8 cellular contexts compared by ENCODE assay signal in the genomic region with DNA sequence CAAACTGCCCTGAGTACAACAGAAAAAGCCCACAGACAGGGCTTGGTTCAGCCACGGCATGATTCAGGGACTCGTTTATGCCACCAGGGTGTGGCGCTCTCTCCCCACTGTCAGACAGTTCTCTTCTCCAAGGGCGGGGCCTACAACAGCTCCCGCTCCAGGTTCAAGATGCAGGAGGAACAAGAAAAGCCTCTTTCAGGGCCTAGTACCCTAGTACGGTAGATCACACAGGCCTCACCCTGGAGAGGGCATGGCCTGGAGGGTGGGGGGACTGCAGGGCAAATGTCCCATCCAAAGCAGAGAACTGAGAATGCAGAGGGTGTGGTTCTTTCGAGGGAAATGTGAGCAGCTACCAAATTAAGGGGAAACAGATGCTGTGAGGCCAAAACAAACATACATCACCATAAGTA. TPM values are rescaled to one million over a fixed set of nuclear protein-coding genes. Genes with fewer than 3 reads are reported as not detected.
DNase-seq lines count a peak whose midpoint lies in the region; ATAC-seq and TF ChIP-seq lines count a peak whose summit lies in the region.

No MANE protein-coding gene starts in this region.

- H3K27me3 Mint-ChIP-seq in CD4-positive, CD25-positive, alpha-beta regulatory T cell, result no peaks in the 10 kb centered on the region
- no peaks in the 10 kb centered on the region for H3K27me3 Mint-ChIP-seq in MCF 10A (ENCODE audit: insufficient read depth, unreplicated experiment)

- ATAC-seq in CD4-positive, CD25-positive, alpha-beta regulatory T cell (ENCODE audit: low read depth in 2 of 2), result peak; percentile 39 to 64
- ATAC-seq in stimulated activated naive CD8-positive, alpha-beta T cell treated with anti-CD3 and anti-CD28 coated beads, Interleukin-15, Interleukin-2, amounts not matched to agents 100 U/mL and 50 U/mL, for 24 hours, result peak; percentile 70
- no peak for ATAC-seq in omental fat pad (ENCODE audit: low FRiP score)

- intact Hi-C loops in MCF 10A (cut with micrococcal nuclease), result loop anchor here (5.0 kb wide), 1 partner anchor 290 kb away; no protein-coding TSS in a partner anchor

- CTCF ChIA-PET in MCF 10A (lab: Yijun Ruan, JAX), result interaction anchor here (0.6 to 1.8 kb wide), 5 partner anchors 59 to 289 kb away, joined by 3 to 19 read pairs (median 4); a partner anchor contains a TSS

- no peaks in the 10 kb centered on the region for H3K9me3 ChIP-seq in CD4-positive, CD25-positive, alpha-beta regulatory T cell (ENCODE audit: control insufficient read depth in 2 of 2, low read length in 2 of 2)

- no peaks in the 10 kb centered on the region for H3K4me1 ChIP-seq in CD4-positive, CD25-positive, alpha-beta regulatory T cell (ENCODE audit: control insufficient read depth, insufficient read depth, low read length, poor library complexity, severe bottlenecking)

- H3K27ac ChIP-seq in CD4-positive, CD25-positive, alpha-beta regulatory T cell (ENCODE audit: insufficient read depth, low read length, poor library complexity, severe bottlenecking), result no peak overlapping the region

- H3K36me3 ChIP-seq in CD4-positive, CD25-positive, alpha-beta regulatory T cell (ENCODE audit: control insufficient read depth, insufficient read depth, low read length), result peaks cover 39% of the 10 kb centered on the region
- peaks cover 2% of the 10 kb centered on the region for H3K36me3 ChIP-seq in kidney epithelial cell (ENCODE audit: control insufficient read depth, insufficient read depth, low read length)

- H3K4me3 ChIP-seq in CD4-positive, CD25-positive, alpha-beta regulatory T cell (ENCODE audit: low read depth, low read length), result no peak overlapping the region
- no peak overlapping the region for H3K4me3 ChIP-seq in kidney epithelial cell (ENCODE audit: low read depth, low read length)

- no peak overlapping the region for H3K4me3 Mint-ChIP-seq in CD4-positive, CD25-positive, alpha-beta regulatory T cell
- no peak overlapping the region for H3K4me3 Mint-ChIP-seq in MCF 10A (ENCODE audit: unreplicated experiment)

- peak overlapping the region in 2 of 3 donors; percentile 63 to 82 for H3K27ac Mint-ChIP-seq in CD4-positive, CD25-positive, alpha-beta regulatory T cell
- no peak overlapping the region for H3K27ac Mint-ChIP-seq in MCF 10A (ENCODE audit: low read depth, unreplicated experiment)

- H3K9me3 Mint-ChIP-seq in CD4-positive, CD25-positive, alpha-beta regulatory T cell, result no peaks in the 10 kb centered on the region
- no peaks in the 10 kb centered on the region for H3K9me3 Mint-ChIP-seq in MCF 10A (ENCODE audit: unreplicated experiment)

- DNase-seq in CD4-positive, CD25-positive, alpha-beta regulatory T cell, result peak in 2 of 3 donors; percentile 11 to 52
- DNase-seq in HUDEP-2 (lab: John Stamatoyannopoulos, UW; ENCODE audit: unreplicated experiment in 76 of 76), result peak in 39 of 76 experiments; percentile 4 to 60 (median 28)
- DNase-seq in SKM-1 treated with dmso at 0.1 percent for 144 hours (lab: John Stamatoyannopoulos, UW; ENCODE audit: unreplicated experiment), result peak; percentile 79
- peak; percentile 30 for DNase-seq in MCF 10A (ENCODE audit: unreplicated experiment)
- no peak for DNase-seq in kidney epithelial cell (ENCODE audit: low read depth)
- peak; percentile 40 for DNase-seq in stimulated activated naive CD8-positive, alpha-beta T cell treated with anti-CD3 and anti-CD28 coated beads, Interleukin-15, Interleukin-2, amounts not matched to agents 100 U/mL and 50 U/mL, for 24 hours
- no peak for DNase-seq in omental fat pad (ENCODE audit: low spot score)
- no peak for DNase-seq in LoVo (ENCODE audit: low spot score)

- H3K27me3 ChIP-seq in CD4-positive, CD25-positive, alpha-beta regulatory T cell (ENCODE audit: control insufficient read depth, insufficient read depth, low read length), result no peaks in the 10 kb centered on the region
- no peaks in the 10 kb centered on the region for H3K27me3 ChIP-seq in kidney epithelial cell (ENCODE audit: control insufficient read depth, insufficient read depth, low read length)

- H3K4me1 Mint-ChIP-seq in CD4-positive, CD25-positive, alpha-beta regulatory T cell, result peaks cover 19 to 56% (median 38%) of the 10 kb centered on the region in 4 donors
- H3K4me1 Mint-ChIP-seq in MCF 10A (ENCODE audit: insufficient read depth, unreplicated experiment), result peaks cover 6% of the 10 kb centered on the region

- peaks cover 36% of the 10 kb centered on the region for H3K36me3 Mint-ChIP-seq in CD4-positive, CD25-positive, alpha-beta regulatory T cell
- H3K36me3 Mint-ChIP-seq in MCF 10A (ENCODE audit: insufficient read depth, unreplicated experiment), result peaks cover 51% of the 10 kb centered on the region

- no peak for TF ChIP-seq CTCF in MCF 10A (IDR thresholded peaks at IDR 0.05; ENCODE audit: unreplicated experiment)
- peak; percentile 18 for TF ChIP-seq CTCF in kidney epithelial cell (IDR thresholded peaks at IDR 0.05; ENCODE audit: insufficient read depth, low read length, poor library complexity, severe bottlenecking)
- no peak for TF ChIP-seq CTCF in omental fat pad (IDR thresholded peaks at IDR 0.05)

- BruUV-seq in MCF 10A (replicated peaks; lab: Mats Ljungman, UMichigan), result no TSS peak

- POLR2A ChIA-PET in MCF 10A (lab: Yijun Ruan, JAX), result interaction anchor here (0.9 kb wide), 1 partner anchor 277 kb away, joined by 3 read pairs; no protein-coding TSS in a partner anchor

RNA-seq across cellular contexts. Expression of a gene that starts 12.0 kb away (rescaled TPM):
- 18.4 TPM for total RNA-seq in CD4-positive, CD25-positive, alpha-beta regulatory T cell
- polyA plus RNA-seq in CD4-positive, CD25-positive, alpha-beta regulatory T cell, result 10 to 100 TPM; 28.7 to 34.1 (median 31.3) TPM
- total RNA-seq in MCF 10A (2022) (29.7 and 30.2 TPM in 2 replicates), kidney epithelial cell (24.7 and 25.9 TPM in 2 replicates), omental fat pad (10 to 100 TPM; 19.5 to 26.1 (median 22.6) TPM)

RNA-seq across cellular contexts. Expression of a gene that starts 23.1 kb away (rescaled TPM):
- total RNA-seq in CD4-positive, CD25-positive, alpha-beta regulatory T cell, result 17.7 TPM
- 1 to 10 TPM; 3.1 to 5.7 (median 4.5) TPM for polyA plus RNA-seq in CD4-positive, CD25-positive, alpha-beta regulatory T cell
- 17.1 and 18.3 TPM in 2 replicates for total RNA-seq in MCF 10A (2022)
- 34.2 and 39.8 TPM in 2 replicates for total RNA-seq in kidney epithelial cell
- 10 to 100 TPM; 39.0 to 59.4 (median 41.8) TPM for total RNA-seq in omental fat pad

Comparison
In these comparisons a context has a peak if more than half of its experiments do, and no peak if none do; other contexts are left out.
1. DNase-seq: peak in CD4-positive, CD25-positive, alpha-beta regulatory T cell (2 of 3), HUDEP-2 (39 of 76), SKM-1 treated with dmso at 0.1 percent for 144 hours (single experiment), MCF 10A (single experiment) and stimulated activated naive CD8-positive, alpha-beta T cell treated with anti-CD3 and anti-CD28 coated beads, Interleukin-15, Interleukin-2, amounts not matched to agents 100 U/mL and 50 U/mL, for 24 hours (single experiment); none in kidney epithelial cell (single experiment), omental fat pad (single experiment) and LoVo (single experiment).